8 cellular contexts compared by ENCODE assay signal in the genomic region with DNA sequence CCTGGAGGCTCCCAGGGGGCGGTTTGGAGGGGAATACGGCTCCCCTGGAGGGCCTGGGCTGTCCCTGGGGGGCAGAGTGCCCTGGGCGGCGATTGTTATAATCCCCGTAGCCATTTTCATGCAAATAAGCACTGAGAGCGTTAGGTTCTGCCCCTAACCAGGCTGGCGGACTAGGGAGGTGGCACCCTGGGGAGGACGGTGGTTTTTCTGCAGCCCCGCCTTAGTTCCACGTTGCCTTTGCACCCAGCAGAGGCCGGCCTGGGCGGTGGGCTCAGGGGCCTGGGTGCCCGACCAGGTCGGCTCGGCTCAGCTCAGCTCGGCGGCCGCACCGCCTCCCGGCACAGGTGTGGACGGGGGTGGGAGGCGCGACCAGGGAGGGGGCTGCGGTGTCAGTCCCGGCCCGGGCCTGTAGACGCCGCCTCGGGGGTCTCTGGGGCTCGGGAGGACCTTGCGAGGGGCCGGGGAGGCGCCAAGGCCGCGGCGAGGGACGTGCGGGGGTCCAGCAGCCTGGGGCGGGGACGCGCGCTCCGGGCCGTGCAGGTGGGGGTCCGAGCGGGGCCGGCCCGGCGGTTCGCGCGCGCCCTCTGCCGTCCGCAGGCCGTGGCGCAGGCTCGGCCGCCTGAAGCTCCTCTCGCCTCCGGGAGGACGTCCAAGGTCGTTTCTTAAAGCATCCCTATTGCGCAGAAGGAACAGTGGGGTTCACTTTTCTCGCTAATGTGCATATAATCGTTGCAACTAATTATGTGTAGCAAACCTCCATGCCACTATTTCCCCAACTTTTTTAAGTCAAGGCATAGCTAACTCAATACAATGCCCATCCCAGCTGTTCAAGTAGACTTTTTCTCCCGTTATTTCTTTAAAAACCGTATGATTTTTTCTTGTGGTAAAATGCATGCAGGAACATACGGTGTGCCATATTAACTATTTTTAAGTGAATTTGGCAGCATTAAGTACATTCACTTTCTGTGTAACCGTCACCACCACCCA. TPM values are rescaled to one million over a fixed set of nuclear protein-coding genes. Genes with fewer than 3 reads are reported as not detected.
DNase-seq lines count a peak whose midpoint lies in the region; ATAC-seq, FAIRE-seq and TF ChIP-seq lines count a peak whose summit lies in the region.

No MANE protein-coding gene starts in this region.

- intact Hi-C loops in activated CD8-positive, alpha-beta T cell treated with anti-CD3 and anti-CD28 coated beads for 36 hours (cut with micrococcal nuclease), result no loop called here

- CTCF ChIA-PET in activated CD8-positive, alpha-beta T cell treated with anti-CD3 and anti-CD28 coated beads for 36 hours (lab: Charles Lee), result interaction anchor here (0.6 to 5.3 kb wide), 56 partner anchors 9 to 668 kb away, joined by 3 to 170 read pairs (median 4); a partner anchor contains a TSS

- peak; percentile 93 for TF ChIP-seq CTCF in activated CD8-positive, alpha-beta T cell treated with anti-CD3 and anti-CD28 coated beads for 36 hours (IDR thresholded peaks at IDR 0.05)

- H3K4me3 Mint-ChIP-seq in activated CD8-positive, alpha-beta T cell treated with anti-CD3 and anti-CD28 coated beads for 36 hours, result peak overlapping the region; percentile 37
- peak overlapping the region; percentile 89 to 91 for H3K4me3 Mint-ChIP-seq in effector memory CD8-positive, alpha-beta T cell
- peak overlapping the region; percentile 51 to 73 for H3K4me3 Mint-ChIP-seq in stimulated activated naive CD8-positive, alpha-beta T cell treated with anti-CD3 and anti-CD28 coated beads, Interleukin-15, amount 100 ng/mL, for 72 hours

- peaks cover 2% of the 10 kb centered on the region for H3K27me3 Mint-ChIP-seq in activated CD8-positive, alpha-beta T cell treated with anti-CD3 and anti-CD28 coated beads for 36 hours
- H3K27me3 Mint-ChIP-seq in effector memory CD8-positive, alpha-beta T cell, result no peaks in the 10 kb centered on the region
- peaks cover 35% of the 10 kb centered on the region for H3K27me3 Mint-ChIP-seq in stimulated activated naive CD8-positive, alpha-beta T cell treated with anti-CD3 and anti-CD28 coated beads, Interleukin-15, amount 100 ng/mL, for 72 hours

- H3K9me3 Mint-ChIP-seq in activated CD8-positive, alpha-beta T cell treated with anti-CD3 and anti-CD28 coated beads for 36 hours, result peaks cover 3% of the 10 kb centered on the region
- H3K9me3 Mint-ChIP-seq in effector memory CD8-positive, alpha-beta T cell, result peaks cover 0 to 3% of the 10 kb centered on the region in 2 donors
- H3K9me3 Mint-ChIP-seq in stimulated activated naive CD8-positive, alpha-beta T cell treated with anti-CD3 and anti-CD28 coated beads, Interleukin-15, amount 100 ng/mL, for 72 hours, result peaks cover 5 to 12% of the 10 kb centered on the region in 2 donors

- FAIRE-seq in GM18507 (lab: Jason Lieb, UNC), result no peak

- peaks cover 1% of the 10 kb centered on the region for H3K36me3 Mint-ChIP-seq in activated CD8-positive, alpha-beta T cell treated with anti-CD3 and anti-CD28 coated beads for 36 hours (ENCODE audit: low read depth)
- peaks cover 48% of the 10 kb centered on the region for H3K36me3 Mint-ChIP-seq in effector memory CD8-positive, alpha-beta T cell (ENCODE audit: insufficient read depth)

- no peak overlapping the region for H3K27ac Mint-ChIP-seq in activated CD8-positive, alpha-beta T cell treated with anti-CD3 and anti-CD28 coated beads for 36 hours
- peak overlapping the region; percentile 95 for H3K27ac Mint-ChIP-seq in effector memory CD8-positive, alpha-beta T cell
- no peak overlapping the region for H3K27ac Mint-ChIP-seq in stimulated activated naive CD8-positive, alpha-beta T cell treated with anti-CD3 and anti-CD28 coated beads, Interleukin-15, amount 100 ng/mL, for 72 hours

- peak; percentile 76 for DNase-seq in AG08395 (ENCODE audit: low spot score)
- DNase-seq in GM18507 (ENCODE audit: extremely low spot score, insufficient read length, low read depth), result peak; percentile 47
- DNase-seq in NCI-H2107 (lab: John Stamatoyannopoulos, UW), result peak; percentile 90
- DNase-seq in activated CD8-positive, alpha-beta T cell treated with anti-CD3 and anti-CD28 coated beads for 36 hours, result peak; percentile 72
- DNase-seq in effector memory CD8-positive, alpha-beta T cell, result peak; percentile 64 to 67 (median 66)
- peak; percentile 62 for DNase-seq in medulla oblongata (ENCODE audit: extremely low spot score)
- DNase-seq in stimulated activated naive CD8-positive, alpha-beta T cell treated with anti-CD3 and anti-CD28 coated beads, Interleukin-15, amount 100 ng/mL, for 72 hours, result peak; percentile 63 to 70
- no peak for DNase-seq in occipital lobe (lab: John Stamatoyannopoulos, UW)

- ATAC-seq in activated CD8-positive, alpha-beta T cell treated with anti-CD3 and anti-CD28 coated beads for 36 hours, result peak; percentile 57
- ATAC-seq in effector memory CD8-positive, alpha-beta T cell (replicated peaks), result peak; percentile 51
- ATAC-seq in stimulated activated naive CD8-positive, alpha-beta T cell treated with anti-CD3 and anti-CD28 coated beads, Interleukin-15, amount 100 ng/mL, for 72 hours, result peak; percentile 70

- H3K4me1 Mint-ChIP-seq in activated CD8-positive, alpha-beta T cell treated with anti-CD3 and anti-CD28 coated beads for 36 hours (ENCODE audit: low read depth), result peaks cover 15% of the 10 kb centered on the region
- H3K4me1 Mint-ChIP-seq in effector memory CD8-positive, alpha-beta T cell (ENCODE audit: low read depth in 2 of 2), result peaks cover 18 to 25% of the 10 kb centered on the region in 2 donors
- H3K4me1 Mint-ChIP-seq in stimulated activated naive CD8-positive, alpha-beta T cell treated with anti-CD3 and anti-CD28 coated beads, Interleukin-15, amount 100 ng/mL, for 72 hours, result peaks cover 26% of the 10 kb centered on the region

- POLR2A ChIA-PET in activated CD8-positive, alpha-beta T cell treated with anti-CD3 and anti-CD28 coated beads for 36 hours (lab: Charles Lee), result interaction anchor here (1.0 to 2.1 kb wide), 5 partner anchors 9 to 57 kb away, joined by 3 to 11 read pairs (median 4); no protein-coding TSS in a partner anchor

RNA-seq across cellular contexts. Expression of a gene that starts 2.5 kb away (rescaled TPM):
- 1 to 10 TPM; 1.4 to 2.0 TPM for total RNA-seq in activated CD8-positive, alpha-beta T cell treated with anti-CD3 and anti-CD28 coated beads for 36 hours
- 5.6 TPM for total RNA-seq in occipital lobe

RNA-seq across cellular contexts. Expression of a gene that starts 10.5 kb away (rescaled TPM):
- total RNA-seq in activated CD8-positive, alpha-beta T cell treated with anti-CD3 and anti-CD28 coated beads for 36 hours, result not detected
- not detected for total RNA-seq in occipital lobe

RNA-seq across cellular contexts. Expression of a gene that starts 23.5 kb away (rescaled TPM):
- not detected for total RNA-seq in activated CD8-positive, alpha-beta T cell treated with anti-CD3 and anti-CD28 coated beads for 36 hours
- not detected for total RNA-seq in occipital lobe

RNA-seq across cellular contexts. Expression of a gene that starts 33.7 kb away (rescaled TPM):
- total RNA-seq in activated CD8-positive, alpha-beta T cell treated with anti-CD3 and anti-CD28 coated beads for 36 hours, result not detected
- total RNA-seq in occipital lobe, result not detected

RNA-seq across cellular contexts. Expression of a gene that starts 47.4 kb away (rescaled TPM):
- total RNA-seq in activated CD8-positive, alpha-beta T cell treated with anti-CD3 and anti-CD28 coated beads for 36 hours, result not detected
- not detected for total RNA-seq in occipital lobe

Comparison
In these comparisons a context has a peak if more than half of its experiments do, and no peak if none do; other contexts are left out.
1. H3K27ac Mint-ChIP-seq: peak in effector memory CD8-positive, alpha-beta T cell (2 of 2); none in activated CD8-positive, alpha-beta T cell treated with anti-CD3 and anti-CD28 coated beads for 36 hours (single experiment) and stimulated activated naive CD8-positive, alpha-beta T cell treated with anti-CD3 and anti-CD28 coated beads, Interleukin-15, amount 100 ng/mL, for 72 hours (0 of 2).
2. H3K4me3 Mint-ChIP-seq: peak in every context shown above with its lines; median percentile 90 in effector memory CD8-positive, alpha-beta T cell; 62 in stimulated activated naive CD8-positive, alpha-beta T cell treated with anti-CD3 and anti-CD28 coated beads, Interleukin-15, amount 100 ng/mL, for 72 hours; 37 in activated CD8-positive, alpha-beta T cell treated with anti-CD3 and anti-CD28 coated beads for 36 hours.
3. Peak in every context shown above with its lines, with median percentiles within 50 percentile points of each other: ATAC-seq.